1 cellular context compared by ENCODE assay signal in the genomic region with DNA sequence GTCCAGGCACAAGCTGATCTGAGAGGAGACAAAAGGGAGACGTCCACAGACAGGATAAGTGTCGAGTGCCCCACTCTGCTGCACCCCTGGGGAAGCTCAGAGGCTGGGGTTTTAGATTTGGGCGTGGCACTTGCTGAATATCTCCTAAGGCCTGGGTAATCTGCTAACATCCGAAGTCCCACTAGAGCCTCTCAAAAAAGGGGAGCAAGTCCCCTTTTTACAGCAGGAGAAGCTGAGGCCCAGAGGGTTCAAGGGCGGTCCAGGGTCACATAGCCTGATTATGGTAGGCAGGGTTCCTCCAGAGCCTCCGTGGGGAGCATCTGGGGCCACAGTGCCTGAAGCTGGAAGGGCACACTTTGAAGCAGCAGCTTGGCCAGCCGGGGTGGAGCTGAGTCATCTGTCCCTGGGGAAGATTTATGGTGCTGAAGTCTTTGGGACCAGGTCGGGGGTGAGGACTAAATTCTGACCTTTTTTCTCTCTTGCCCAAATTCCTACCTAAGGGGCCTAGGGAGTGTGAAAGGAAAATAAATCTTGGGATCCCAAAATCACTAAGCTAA.
TF ChIP-seq lines count a peak whose summit lies in the region.

No MANE protein-coding gene starts in this region.

TF ChIP-seq in K562, 482 proteins besides CTCF, POLR2A, EP300 and RAD21 (continued from another document):
- TF ChIP-seq CBX3 (IDR thresholded peaks at IDR 0.05; ENCODE audit: borderline replicate concordance in 1 of 2, low read length in 2 of 2) (no peak), ZNF316 (IDR thresholded peaks at IDR 0.05) (no peak), FOSL1 (tag; conservative IDR thresholded peaks at IDR 0.05) (peak; percentile 73), JUND (IDR thresholded peaks at IDR 0.05; ENCODE audit: borderline replicate concordance, low read depth, low read length) (peak; percentile 77), JUND (tag; IDR thresholded peaks at IDR 0.05; ENCODE audit: borderline replicate concordance, low read depth, low read length) (no peak; the same call in 2 of the 3 replicates), ZNF79 (CRISPR knock-in tag; IDR thresholded peaks at IDR 0.05; ENCODE audit: low read depth) (no peak), HDAC3 (IDR thresholded peaks at IDR 0.05; ENCODE audit: borderline replicate concordance, partially characterized antibody) (no peak), ZNF407 (IDR thresholded peaks at IDR 0.05; ENCODE audit: low read depth) (no peak), PHF20 (IDR thresholded peaks at IDR 0.05; ENCODE audit: partially characterized antibody) (no peak), THRAP3 (IDR thresholded peaks at IDR 0.05; ENCODE audit: borderline replicate concordance) (no peak), HDAC8 (tag; IDR thresholded peaks at IDR 0.05) (no peak), ZNF23 (CRISPR knock-in tag; IDR thresholded peaks at IDR 0.05) (no peak), TEAD1 (CRISPR knock-in tag; IDR thresholded peaks at IDR 0.05) (no peak), HDAC2 (IDR thresholded peaks at IDR 0.05) (no peak), TRIM28 (IDR thresholded peaks at IDR 0.05) (no peak), ZNF830 (CRISPR knock-in tag; IDR thresholded peaks at IDR 0.05) (no peak), ZNF518B (CRISPR knock-in tag; IDR thresholded peaks at IDR 0.05) (no peak)
- TF ChIP-seq, protein P1, sequence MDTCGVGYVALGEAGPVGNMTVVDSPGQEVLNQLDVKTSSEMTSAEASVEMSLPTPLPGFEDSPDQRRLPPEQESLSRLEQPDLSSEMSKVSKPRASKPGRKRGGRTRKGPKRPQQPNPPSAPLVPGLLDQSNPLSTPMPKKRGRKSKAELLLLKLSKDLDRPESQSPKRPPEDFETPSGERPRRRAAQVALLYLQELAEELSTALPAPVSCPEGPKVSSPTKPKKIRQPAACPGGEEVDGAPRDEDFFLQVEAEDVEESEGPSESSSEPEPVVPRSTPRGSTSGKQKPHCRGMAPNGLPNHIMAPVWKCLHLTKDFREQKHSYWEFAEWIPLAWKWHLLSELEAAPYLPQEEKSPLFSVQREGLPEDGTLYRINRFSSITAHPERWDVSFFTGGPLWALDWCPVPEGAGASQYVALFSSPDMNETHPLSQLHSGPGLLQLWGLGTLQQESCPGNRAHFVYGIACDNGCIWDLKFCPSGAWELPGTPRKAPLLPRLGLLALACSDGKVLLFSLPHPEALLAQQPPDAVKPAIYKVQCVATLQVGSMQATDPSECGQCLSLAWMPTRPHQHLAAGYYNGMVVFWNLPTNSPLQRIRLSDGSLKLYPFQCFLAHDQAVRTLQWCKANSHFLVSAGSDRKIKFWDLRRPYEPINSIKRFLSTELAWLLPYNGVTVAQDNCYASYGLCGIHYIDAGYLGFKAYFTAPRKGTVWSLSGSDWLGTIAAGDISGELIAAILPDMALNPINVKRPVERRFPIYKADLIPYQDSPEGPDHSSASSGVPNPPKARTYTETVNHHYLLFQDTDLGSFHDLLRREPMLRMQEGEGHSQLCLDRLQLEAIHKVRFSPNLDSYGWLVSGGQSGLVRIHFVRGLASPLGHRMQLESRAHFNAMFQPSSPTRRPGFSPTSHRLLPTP (IDR thresholded peaks at IDR 0.05; ENCODE audit: borderline replicate concordance, extremely low read depth, insufficient read length), result no peak
- TF ChIP-seq, protein P2, sequence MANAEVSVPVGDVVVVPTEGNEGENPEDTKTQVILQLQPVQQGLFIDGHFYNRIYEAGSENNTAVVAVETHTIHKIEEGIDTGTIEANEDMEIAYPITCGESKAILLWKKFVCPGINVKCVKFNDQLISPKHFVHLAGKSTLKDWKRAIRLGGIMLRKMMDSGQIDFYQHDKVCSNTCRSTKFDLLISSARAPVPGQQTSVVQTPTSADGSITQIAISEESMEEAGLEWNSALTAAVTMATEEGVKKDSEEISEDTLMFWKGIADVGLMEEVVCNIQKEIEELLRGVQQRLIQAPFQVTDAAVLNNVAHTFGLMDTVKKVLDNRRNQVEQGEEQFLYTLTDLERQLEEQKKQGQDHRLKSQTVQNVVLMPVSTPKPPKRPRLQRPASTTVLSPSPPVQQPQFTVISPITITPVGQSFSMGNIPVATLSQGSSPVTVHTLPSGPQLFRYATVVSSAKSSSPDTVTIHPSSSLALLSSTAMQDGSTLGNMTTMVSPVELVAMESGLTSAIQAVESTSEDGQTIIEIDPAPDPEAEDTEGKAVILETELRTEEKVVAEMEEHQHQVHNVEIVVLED (CRISPR knock-in tag; IDR thresholded peaks at IDR 0.05), result no peak
- TF ChIP-seq, protein P3, sequence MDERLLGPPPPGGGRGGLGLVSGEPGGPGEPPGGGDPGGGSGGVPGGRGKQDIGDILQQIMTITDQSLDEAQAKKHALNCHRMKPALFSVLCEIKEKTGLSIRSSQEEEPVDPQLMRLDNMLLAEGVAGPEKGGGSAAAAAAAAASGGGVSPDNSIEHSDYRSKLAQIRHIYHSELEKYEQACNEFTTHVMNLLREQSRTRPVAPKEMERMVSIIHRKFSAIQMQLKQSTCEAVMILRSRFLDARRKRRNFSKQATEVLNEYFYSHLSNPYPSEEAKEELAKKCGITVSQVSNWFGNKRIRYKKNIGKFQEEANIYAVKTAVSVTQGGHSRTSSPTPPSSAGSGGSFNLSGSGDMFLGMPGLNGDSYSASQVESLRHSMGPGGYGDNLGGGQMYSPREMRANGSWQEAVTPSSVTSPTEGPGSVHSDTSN (CRISPR knock-in tag; IDR thresholded peaks at IDR 0.05; ENCODE audit: low read depth), result peak; percentile 40; the same call in 1 of the 2 replicates
- TF ChIP-seq, protein P3 (tag; conservative IDR thresholded peaks at IDR 0.05; ENCODE audit: low read depth), result peak; percentile 93
- TF ChIP-seq, protein P4, sequence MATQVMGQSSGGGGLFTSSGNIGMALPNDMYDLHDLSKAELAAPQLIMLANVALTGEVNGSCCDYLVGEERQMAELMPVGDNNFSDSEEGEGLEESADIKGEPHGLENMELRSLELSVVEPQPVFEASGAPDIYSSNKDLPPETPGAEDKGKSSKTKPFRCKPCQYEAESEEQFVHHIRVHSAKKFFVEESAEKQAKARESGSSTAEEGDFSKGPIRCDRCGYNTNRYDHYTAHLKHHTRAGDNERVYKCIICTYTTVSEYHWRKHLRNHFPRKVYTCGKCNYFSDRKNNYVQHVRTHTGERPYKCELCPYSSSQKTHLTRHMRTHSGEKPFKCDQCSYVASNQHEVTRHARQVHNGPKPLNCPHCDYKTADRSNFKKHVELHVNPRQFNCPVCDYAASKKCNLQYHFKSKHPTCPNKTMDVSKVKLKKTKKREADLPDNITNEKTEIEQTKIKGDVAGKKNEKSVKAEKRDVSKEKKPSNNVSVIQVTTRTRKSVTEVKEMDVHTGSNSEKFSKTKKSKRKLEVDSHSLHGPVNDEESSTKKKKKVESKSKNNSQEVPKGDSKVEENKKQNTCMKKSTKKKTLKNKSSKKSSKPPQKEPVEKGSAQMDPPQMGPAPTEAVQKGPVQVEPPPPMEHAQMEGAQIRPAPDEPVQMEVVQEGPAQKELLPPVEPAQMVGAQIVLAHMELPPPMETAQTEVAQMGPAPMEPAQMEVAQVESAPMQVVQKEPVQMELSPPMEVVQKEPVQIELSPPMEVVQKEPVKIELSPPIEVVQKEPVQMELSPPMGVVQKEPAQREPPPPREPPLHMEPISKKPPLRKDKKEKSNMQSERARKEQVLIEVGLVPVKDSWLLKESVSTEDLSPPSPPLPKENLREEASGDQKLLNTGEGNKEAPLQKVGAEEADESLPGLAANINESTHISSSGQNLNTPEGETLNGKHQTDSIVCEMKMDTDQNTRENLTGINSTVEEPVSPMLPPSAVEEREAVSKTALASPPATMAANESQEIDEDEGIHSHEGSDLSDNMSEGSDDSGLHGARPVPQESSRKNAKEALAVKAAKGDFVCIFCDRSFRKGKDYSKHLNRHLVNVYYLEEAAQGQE (CRISPR knock-in tag; IDR thresholded peaks at IDR 0.05; ENCODE audit: low read depth), result no peak
